Comparison of ENCODE assay signal across 8 cellular contexts in genomic region chr15:68278345-68279217, GRCh38. TPM values are rescaled to one million over a fixed set of nuclear protein-coding genes. Genes with fewer than 3 reads are reported as not detected.
DNase-seq lines count a peak whose midpoint lies in the region; ATAC-seq and TF ChIP-seq lines count a peak whose summit lies in the region.

No MANE protein-coding gene starts in this region.

- H3K4me3 ChIP-seq in heart right ventricle = peak overlapping the region; percentile 65 to 97 (median 90)
- H3K4me3 ChIP-seq in endodermal cell (ENCODE audit: low read length) = peak overlapping the region; percentile 98

- H3K9me3 ChIP-seq in heart right ventricle (no peaks in the 10 kb centered on the region), endodermal cell (ENCODE audit: control insufficient read depth, low read length) (no peaks in the 10 kb centered on the region)

- peak overlapping the region; percentile 97 for H3K27ac Mint-ChIP-seq in T-helper 2 cell treated with Interferon-gamma antibody and Interleukin-4, amounts not matched to agents 5 μg/mL and 100 μg/mL, for 36 hours
- H3K27ac Mint-ChIP-seq in endodermal cell = peak overlapping the region; percentile 90
- H3K27ac Mint-ChIP-seq in naive thymus-derived CD8-positive, alpha-beta T cell = peak overlapping the region; percentile 80 to 100 (median 97)

- peak in 1 of 8 donors; percentile 2 for ATAC-seq in heart right ventricle
- no peak for ATAC-seq in Right ventricle myocardium inferior
- ATAC-seq in naive thymus-derived CD8-positive, alpha-beta T cell = peak; percentile 21 to 24

- WGBS in heart right ventricle, 2 donors = 0 to 1% methylated on average over 42 of the region's 42 CpGs
- 1 to 2% methylated on average over 31 to 42 of the region's 42 CpGs for WGBS in endodermal cell (ENCODE audit: insufficient coverage in 1 of 2, insufficient read length in 1 of 2), 2 experiments

- H3K4me1 Mint-ChIP-seq in T-helper 2 cell treated with Interferon-gamma antibody and Interleukin-4, amounts not matched to agents 5 μg/mL and 100 μg/mL, for 36 hours (ENCODE audit: low read depth) = peaks cover 38% of the 10 kb centered on the region
- H3K4me1 Mint-ChIP-seq in endodermal cell = peaks cover 46% of the 10 kb centered on the region
- H3K4me1 Mint-ChIP-seq in naive thymus-derived CD8-positive, alpha-beta T cell = peaks cover 34 to 63% (median 56%) of the 10 kb centered on the region in 4 donors

- no peaks in the 10 kb centered on the region for H3K27me3 ChIP-seq in heart right ventricle
- H3K27me3 ChIP-seq in endodermal cell (ENCODE audit: control insufficient read depth, insufficient read depth, low read length, poor library complexity, severe bottlenecking) = no peaks in the 10 kb centered on the region

- peak overlapping the region; percentile 99 for H3K4me3 Mint-ChIP-seq in T-helper 2 cell treated with Interferon-gamma antibody and Interleukin-4, amounts not matched to agents 5 μg/mL and 100 μg/mL, for 36 hours
- H3K4me3 Mint-ChIP-seq in endodermal cell = peak overlapping the region; percentile 96
- peak overlapping the region; percentile 85 to 99 (median 94) for H3K4me3 Mint-ChIP-seq in naive thymus-derived CD8-positive, alpha-beta T cell

- TF ChIP-seq CTCF in heart right ventricle (IDR thresholded peaks at IDR 0.05) (peak in 3 of 9 donors; percentile 14 to 48 (median 48)), endodermal cell (conservative IDR thresholded peaks at IDR 0.05) (no peak)

- DNase-seq in heart right ventricle = peak in 1 of 2 donors; percentile 59
- no peak for DNase-seq in Right ventricle myocardium inferior (ENCODE audit: missing footprints)
- DNase-seq in KBM-7 = peak; percentile 71
- no peak for DNase-seq in T-helper 2 cell treated with Interferon-gamma antibody and Interleukin-4, amounts not matched to agents 5 μg/mL and 100 μg/mL, for 36 hours (ENCODE audit: low spot score)
- peak; percentile 89 for DNase-seq in endodermal cell
- DNase-seq in naive thymus-derived CD8-positive, alpha-beta T cell = no peak
- no peak for DNase-seq in AG08396 (ENCODE audit: low spot score)
- no peak for DNase-seq in islet precursor cell

- POLR2A ChIA-PET in naive thymus-derived CD8-positive, alpha-beta T cell (lab: Charles Lee) = interaction anchor here (1.1 to 5.1 kb wide), 12 partner anchors 10 to 757 kb away, joined by 3 to 77 read pairs (median 11); partner anchors contain the start of genes C15orf61, CLN6, MAP2K5 and PIAS1

- peaks cover 24% of the 10 kb centered on the region for H3K36me3 Mint-ChIP-seq in T-helper 2 cell treated with Interferon-gamma antibody and Interleukin-4, amounts not matched to agents 5 μg/mL and 100 μg/mL, for 36 hours (ENCODE audit: low read depth)
- H3K36me3 Mint-ChIP-seq in endodermal cell (ENCODE audit: low read depth) = peaks cover 6% of the 10 kb centered on the region
- peaks cover 0 to 12% (median 0%) of the 10 kb centered on the region in 3 donors for H3K36me3 Mint-ChIP-seq in naive thymus-derived CD8-positive, alpha-beta T cell

- intact Hi-C loops in heart right ventricle (cut with DNase I) (no loop called here), Right ventricle myocardium inferior (cut with DNase I) (loop anchor here (5.0 kb wide), 1 partner anchor 91 kb away; no protein-coding TSS in a partner anchor)

- H3K9ac ChIP-seq in endodermal cell (ENCODE audit: extremely low read depth, low read length, poor library complexity, severe bottlenecking) = peak overlapping the region; percentile 77

- no peaks in the 10 kb centered on the region for H3K9me3 Mint-ChIP-seq in T-helper 2 cell treated with Interferon-gamma antibody and Interleukin-4, amounts not matched to agents 5 μg/mL and 100 μg/mL, for 36 hours
- no peaks in the 10 kb centered on the region for H3K9me3 Mint-ChIP-seq in endodermal cell
- H3K9me3 Mint-ChIP-seq in naive thymus-derived CD8-positive, alpha-beta T cell = no peaks in the 10 kb centered on the region

- H3K4me1 ChIP-seq in heart right ventricle (peaks cover 3 to 81% (median 61%) of the 10 kb centered on the region in 9 donors), endodermal cell (ENCODE audit: control insufficient read depth, insufficient read depth, low read length) (no peaks in the 10 kb centered on the region)

- no peaks in the 10 kb centered on the region for H3K27me3 Mint-ChIP-seq in T-helper 2 cell treated with Interferon-gamma antibody and Interleukin-4, amounts not matched to agents 5 μg/mL and 100 μg/mL, for 36 hours (ENCODE audit: low read depth)
- no peaks in the 10 kb centered on the region for H3K27me3 Mint-ChIP-seq in endodermal cell (ENCODE audit: insufficient read depth)
- H3K27me3 Mint-ChIP-seq in naive thymus-derived CD8-positive, alpha-beta T cell = peaks cover 0 to 2% (median 0%) of the 10 kb centered on the region in 5 donors

- in situ Hi-C loops in KBM-7 (cut with MboI; ENCODE audit: low pct_unique_long_range_greater_than_20kb, low sequenced_read_pairs) = no loop called here

- H3K27ac ChIP-seq in heart right ventricle = peak overlapping the region; percentile 95 to 100 (median 98)
- peak overlapping the region; percentile 94 for H3K27ac ChIP-seq in endodermal cell (ENCODE audit: low read depth, low read length)

- H3K36me3 ChIP-seq in heart right ventricle (no peaks in the 10 kb centered on the region), endodermal cell (ENCODE audit: control insufficient read depth, insufficient read depth, low read length) (peaks cover 6% of the 10 kb centered on the region)

RNA-seq across cellular contexts. Expression of gene FEM1B, which starts 1.0 kb away (rescaled TPM):
- total RNA-seq in heart right ventricle (100 to 1,000 TPM in 1 of 10 donors, 10 to 100 TPM in 9; 39.9 to 101 (median 76.5) TPM), Right ventricle myocardium inferior (48.9 TPM), endodermal cell (10 to 100 TPM; 65.4 to 67.9 TPM)
- polyA plus RNA-seq in heart right ventricle = 10 to 100 TPM; 10.5 to 22.0 TPM
- 36.2 TPM for polyA plus RNA-seq in endodermal cell (2013, experiment 1 of 2)
- 34.3 TPM for polyA plus RNA-seq in endodermal cell (2013, experiment 2 of 2)
- total RNA-seq in naive thymus-derived CD8-positive, alpha-beta T cell = 10 to 100 TPM; 61.1 to 66.5 TPM
- 10 to 100 TPM; 13.4 to 15.7 (median 14.6) TPM for polyA plus RNA-seq in naive thymus-derived CD8-positive, alpha-beta T cell

RNA-seq across cellular contexts. Expression of gene CLN6, which starts 49.1 kb away (rescaled TPM):
- total RNA-seq in heart right ventricle = 10 to 100 TPM in 2 of 10 donors, 1 to 10 TPM in 8; 5.8 to 14.2 (median 8.9) TPM
- 10 to 100 TPM; 10.6 to 14.2 TPM for polyA plus RNA-seq in heart right ventricle
- total RNA-seq in Right ventricle myocardium inferior = 7.7 TPM
- 10 to 100 TPM; 51.6 to 59.6 TPM for total RNA-seq in endodermal cell
- 31.9 TPM for polyA plus RNA-seq in endodermal cell (2013, experiment 1 of 2)
- 28.2 TPM for polyA plus RNA-seq in endodermal cell (2013, experiment 2 of 2)
- total RNA-seq in naive thymus-derived CD8-positive, alpha-beta T cell = 10 to 100 TPM; 18.5 to 22.3 TPM
- 1 to 10 TPM; 2.4 to 4.1 (median 3.3) TPM for polyA plus RNA-seq in naive thymus-derived CD8-positive, alpha-beta T cell

Comparison
In these comparisons a context has a peak if more than half of its experiments do, and no peak if none do; other contexts are left out.
1. DNase-seq: peak in KBM-7 (single experiment) and endodermal cell (single experiment); none in Right ventricle myocardium inferior (single experiment), T-helper 2 cell treated with Interferon-gamma antibody and Interleukin-4, amounts not matched to agents 5 μg/mL and 100 μg/mL, for 36 hours (single experiment), naive thymus-derived CD8-positive, alpha-beta T cell (0 of 10), AG08396 (single experiment) and islet precursor cell (single experiment).
2. Peak in every context shown above with its lines, with median percentiles within 50 percentile points of each other: H3K27ac Mint-ChIP-seq and H3K4me3 Mint-ChIP-seq.